15 cellular contexts compared by ENCODE assay signal in genomic region chr6:89347825-89348224, GRCh38. TPM values are rescaled to one million over a fixed set of nuclear protein-coding genes. Genes with fewer than 3 reads are reported as not detected.
A peak's percentile ranks its signal among the peaks of the same experiment; 100 is the strongest.
DNase-seq lines count a peak whose midpoint lies in the region; ATAC-seq, FAIRE-seq and TF ChIP-seq lines count a peak whose summit lies in the region.
"Had no signal": no experiment of that assay in that cellular context is flagged by ENCODE, and none has a peak within 500 bp of the region (broad histone marks: within the 10 kb centered on the region; RNA-seq: fewer than 3 reads in every experiment).

No MANE protein-coding gene starts in this region.

- peaks cover 98% of the 10 kb centered on the region for H3K79me2 ChIP-seq in astrocyte (ENCODE audit: insufficient read depth, low read length)

- H3K36me3 ChIP-seq in astrocyte (ENCODE audit: insufficient read depth, low read length) (peaks cover 2% of the 10 kb centered on the region), lower lobe of right lung (peaks cover 3% of the 10 kb centered on the region)
- H3K36me3 ChIP-seq: brain microvascular endothelial cell, upper lobe of right lung had no signal

- H3K9me3 ChIP-seq in astrocyte (ENCODE audit: insufficient read depth, low read depth, low read length), result no peaks in the 10 kb centered on the region
- H3K9me3 ChIP-seq in lower lobe of right lung, result no peaks in the 10 kb centered on the region
- H3K9me3 ChIP-seq: Caco-2, upper lobe of right lung had no signal

- H3K4me1 Mint-ChIP-seq in CD14-positive monocyte (peaks cover 56% of the 10 kb centered on the region), astrocyte (ENCODE audit: low read depth, unreplicated experiment) (peaks cover 60% of the 10 kb centered on the region), progenitor cell of endocrine pancreas (ENCODE audit: low read depth) (peaks cover 42% of the 10 kb centered on the region)
- H3K4me1 Mint-ChIP-seq in activated CD8-positive, alpha-beta T cell treated with anti-CD3 and anti-CD28 coated beads for 36 hours (ENCODE audit: low read depth), result peaks cover 60% of the 10 kb centered on the region

- TF ChIP-seq POLR2A in GM18505 (IDR thresholded peaks at IDR 0.05; ENCODE audit: borderline replicate concordance, extremely low read depth, insufficient read depth, insufficient read length), result no peak

- peak overlapping the region in 5 of 7 donors; percentile 52 to 68 (median 63) for H3K27ac Mint-ChIP-seq in CD14-positive monocyte
- peak overlapping the region; percentile 81 for H3K27ac Mint-ChIP-seq in astrocyte (ENCODE audit: unreplicated experiment)
- no peak overlapping the region for H3K27ac Mint-ChIP-seq in progenitor cell of endocrine pancreas
- no peak overlapping the region for H3K27ac Mint-ChIP-seq in activated CD8-positive, alpha-beta T cell treated with anti-CD3 and anti-CD28 coated beads for 36 hours
- H3K27ac Mint-ChIP-seq: activated CD4-positive, alpha-beta memory T cell treated with anti-CD3 and anti-CD28 coated beads for 36 hours; natural killer cell treated with Interleukin-12 subunit alpha and Interleukin-12 subunit beta and Interleukin-15 and Interleukin-18, amount 100 ng/mL, for 72 hours had no signal

- H3K4me3 Mint-ChIP-seq in CD14-positive monocyte (peak overlapping the region; percentile 8 to 30), astrocyte (ENCODE audit: unreplicated experiment) (no peak overlapping the region), progenitor cell of endocrine pancreas (ENCODE audit: low read depth) (no peak overlapping the region)
- H3K4me3 Mint-ChIP-seq in activated CD8-positive, alpha-beta T cell treated with anti-CD3 and anti-CD28 coated beads for 36 hours, result no peak overlapping the region
- H3K4me3 Mint-ChIP-seq: activated CD4-positive, alpha-beta memory T cell treated with anti-CD3 and anti-CD28 coated beads for 36 hours; natural killer cell treated with Interleukin-12 subunit alpha and Interleukin-12 subunit beta and Interleukin-15 and Interleukin-18, amount 100 ng/mL, for 72 hours had no signal

- peaks cover 81% of the 10 kb centered on the region for H4K20me1 ChIP-seq in astrocyte (ENCODE audit: insufficient read depth, low read length)

- no peak overlapping the region for H3K4me3 ChIP-seq in astrocyte (ENCODE audit: insufficient read depth, low read depth, low read length)
- no peak overlapping the region for H3K4me3 ChIP-seq in lower lobe of right lung
- H3K4me3 ChIP-seq: upper lobe of right lung had no signal

- DNase-seq in CD14-positive monocyte (ENCODE audit: low spot score) (no peak), HuH-7 (ENCODE audit: low spot score) (peak; percentile 36), astrocyte (ENCODE audit: low read depth) (no peak), lower lobe of right lung (peak; percentile 55), progenitor cell of endocrine pancreas (ENCODE audit: low spot score, unreplicated experiment) (no peak), NCI-H2107 (lab: John Stamatoyannopoulos, UW) (no peak)
- DNase-seq in activated CD8-positive, alpha-beta T cell treated with anti-CD3 and anti-CD28 coated beads for 36 hours, result no peak
- DNase-seq: activated CD4-positive, alpha-beta memory T cell treated with anti-CD3 and anti-CD28 coated beads for 36 hours; brain microvascular endothelial cell; Caco-2; NCI-H1105; SHP77 treated with DMSO at 0.1 percent for 48 hours; upper lobe of right lung had no signal

- peak overlapping the region; percentile 83 for H3K4me2 ChIP-seq in astrocyte (ENCODE audit: low read length)

- TF ChIP-seq CTCF in CD14-positive monocyte (IDR thresholded peaks at IDR 0.05) (no peak), astrocyte (IDR thresholded peaks at IDR 0.05; ENCODE audit: insufficient read depth, low read depth, low read length) (no peak), lower lobe of right lung (IDR thresholded peaks at IDR 0.05) (no peak), progenitor cell of endocrine pancreas (IDR thresholded peaks at IDR 0.05; ENCODE audit: unreplicated experiment) (no peak)
- TF ChIP-seq CTCF in activated CD8-positive, alpha-beta T cell treated with anti-CD3 and anti-CD28 coated beads for 36 hours (IDR thresholded peaks at IDR 0.05), result no peak

- H3K9me3 Mint-ChIP-seq in CD14-positive monocyte (no peaks in the 10 kb centered on the region), astrocyte (ENCODE audit: unreplicated experiment) (no peaks in the 10 kb centered on the region), progenitor cell of endocrine pancreas (ENCODE audit: low read depth) (no peaks in the 10 kb centered on the region)
- H3K9me3 Mint-ChIP-seq in activated CD8-positive, alpha-beta T cell treated with anti-CD3 and anti-CD28 coated beads for 36 hours, result no peaks in the 10 kb centered on the region
- H3K9me3 Mint-ChIP-seq: activated CD4-positive, alpha-beta memory T cell treated with anti-CD3 and anti-CD28 coated beads for 36 hours; natural killer cell treated with Interleukin-12 subunit alpha and Interleukin-12 subunit beta and Interleukin-15 and Interleukin-18, amount 100 ng/mL, for 72 hours had no signal

- H3K27me3 ChIP-seq in astrocyte (ENCODE audit: insufficient read depth, low read length) (no peaks in the 10 kb centered on the region), lower lobe of right lung (ENCODE audit: low read depth) (no peaks in the 10 kb centered on the region)
- H3K27me3 ChIP-seq: brain microvascular endothelial cell, upper lobe of right lung had no signal

- CTCF ChIA-PET in activated CD8-positive, alpha-beta T cell treated with anti-CD3 and anti-CD28 coated beads for 36 hours (lab: Charles Lee), result interaction anchor here (1.3 to 4.3 kb wide), 2 partner anchors 8 to 24 kb away, joined by 3 to 16 read pairs; no protein-coding TSS in a partner anchor

- peak overlapping the region; percentile 51 for H3K27ac ChIP-seq in astrocyte (ENCODE audit: low read depth, low read length)
- peak overlapping the region; percentile 5 for H3K27ac ChIP-seq in lower lobe of right lung
- H3K27ac ChIP-seq: brain microvascular endothelial cell, upper lobe of right lung had no signal

- intact Hi-C loops in CD14-positive monocyte (cut with micrococcal nuclease), result loop anchor here in 1 of 2 donors (10.0 kb wide), 1 partner anchor 757 kb away; no protein-coding TSS in a partner anchor
- intact Hi-C loops in lower lobe of right lung (cut with DNase I), result no loop called here
- intact Hi-C loops in activated CD8-positive, alpha-beta T cell treated with anti-CD3 and anti-CD28 coated beads for 36 hours (cut with micrococcal nuclease), result no loop called here

- no peak for ATAC-seq in lower lobe of right lung
- no peak for ATAC-seq in GM18505 (IDR thresholded peaks at IDR 0.05; ENCODE audit: unreplicated experiment)
- no peak for ATAC-seq in activated CD8-positive, alpha-beta T cell treated with anti-CD3 and anti-CD28 coated beads for 36 hours
- ATAC-seq: natural killer cell treated with Interleukin-12 subunit alpha and Interleukin-12 subunit beta and Interleukin-15 and Interleukin-18, amount 100 ng/mL, for 72 hours; upper lobe of right lung had no signal

- peaks cover 10 to 24% of the 10 kb centered on the region in 2 donors for H3K36me3 Mint-ChIP-seq in CD14-positive monocyte
- H3K36me3 Mint-ChIP-seq in astrocyte (ENCODE audit: low read depth, unreplicated experiment), result peaks cover 2% of the 10 kb centered on the region
- H3K36me3 Mint-ChIP-seq in progenitor cell of endocrine pancreas (ENCODE audit: insufficient read depth), result peaks cover 2% of the 10 kb centered on the region
- peaks cover 18% of the 10 kb centered on the region for H3K36me3 Mint-ChIP-seq in activated CD8-positive, alpha-beta T cell treated with anti-CD3 and anti-CD28 coated beads for 36 hours (ENCODE audit: low read depth)

- H3K9ac ChIP-seq in astrocyte (ENCODE audit: low read length), result peak overlapping the region; percentile 39

- H2AFZ ChIP-seq in astrocyte (ENCODE audit: low read depth, low read length), result no peak overlapping the region

- H3K4me1 ChIP-seq in astrocyte (ENCODE audit: insufficient read depth, low read length), result peaks cover 47% of the 10 kb centered on the region
- H3K4me1 ChIP-seq in lower lobe of right lung, result peaks cover 65% of the 10 kb centered on the region

- peak; percentile 9 for FAIRE-seq in astrocyte (lab: Jason Lieb, UNC)

- H3K27me3 Mint-ChIP-seq in CD14-positive monocyte (ENCODE audit: low read depth in 3 of 3) (peaks cover 0 to 4% (median 0%) of the 10 kb centered on the region in 3 donors), astrocyte (ENCODE audit: low read depth, unreplicated experiment) (no peaks in the 10 kb centered on the region), progenitor cell of endocrine pancreas (no peaks in the 10 kb centered on the region)
- H3K27me3 Mint-ChIP-seq in activated CD8-positive, alpha-beta T cell treated with anti-CD3 and anti-CD28 coated beads for 36 hours, result no peaks in the 10 kb centered on the region
- H3K27me3 Mint-ChIP-seq: activated CD4-positive, alpha-beta memory T cell treated with anti-CD3 and anti-CD28 coated beads for 36 hours; natural killer cell treated with Interleukin-12 subunit alpha and Interleukin-12 subunit beta and Interleukin-15 and Interleukin-18, amount 100 ng/mL, for 72 hours had no signal

- POLR2A ChIA-PET in activated CD8-positive, alpha-beta T cell treated with anti-CD3 and anti-CD28 coated beads for 36 hours (lab: Charles Lee), result interaction anchor here (1.1 to 1.6 kb wide), 2 partner anchors 9 to 12 kb away, joined by 3 to 6 read pairs; no protein-coding TSS in a partner anchor

RNA-seq across cellular contexts. Expression of gene UBE2J1, which starts 4.7 kb away (rescaled TPM):
- 10 to 100 TPM; 44.8 to 80.5 TPM for polyA plus RNA-seq in CD14-positive monocyte
- total RNA-seq in astrocyte, result 78.8 and 93.3 TPM in 2 replicates
- 46.9 TPM for total RNA-seq in lower lobe of right lung
- 36.0 and 36.2 TPM in 2 replicates for total RNA-seq in progenitor cell of endocrine pancreas
- total RNA-seq in activated CD8-positive, alpha-beta T cell treated with anti-CD3 and anti-CD28 coated beads for 36 hours, result 10 to 100 TPM; 23.2 to 24.6 TPM

RNA-seq across cellular contexts. Expression of gene GABRR2, which starts 32.7 kb away (rescaled TPM):
- not detected for polyA plus RNA-seq in CD14-positive monocyte
- 0.34 and 0.61 TPM in 2 replicates for total RNA-seq in astrocyte
- total RNA-seq in lower lobe of right lung, result 1.2 TPM
- 0.47 and 0.53 TPM in 2 replicates for total RNA-seq in progenitor cell of endocrine pancreas
- total RNA-seq in activated CD8-positive, alpha-beta T cell treated with anti-CD3 and anti-CD28 coated beads for 36 hours, result under 1 TPM; 0.20 to 0.40 TPM

Comparison
In these comparisons a context has a peak if more than half of its experiments do, and no peak if none do; other contexts are left out.
1. DNase-seq: peak in HuH-7 (single experiment) and lower lobe of right lung (single experiment); none in CD14-positive monocyte (single experiment), astrocyte (single experiment), progenitor cell of endocrine pancreas (single experiment), activated CD8-positive, alpha-beta T cell treated with anti-CD3 and anti-CD28 coated beads for 36 hours (single experiment) and NCI-H2107 (single experiment).
2. H3K27ac Mint-ChIP-seq: peak in CD14-positive monocyte (5 of 7) and astrocyte (single experiment); none in progenitor cell of endocrine pancreas (single experiment) and activated CD8-positive, alpha-beta T cell treated with anti-CD3 and anti-CD28 coated beads for 36 hours (single experiment).
3. H3K4me3 Mint-ChIP-seq: peak in CD14-positive monocyte (2 of 2); none in astrocyte (single experiment), progenitor cell of endocrine pancreas (single experiment) and activated CD8-positive, alpha-beta T cell treated with anti-CD3 and anti-CD28 coated beads for 36 hours (single experiment).